Comparison of ENCODE assay signal across 16 cellular contexts in genomic region chr15:63595066-63595465, GRCh38. TPM values are rescaled to one million over a fixed set of nuclear protein-coding genes. Genes with fewer than 3 reads are reported as not detected.
DNase-seq lines count a peak whose midpoint lies in the region; ATAC-seq and TF ChIP-seq lines count a peak whose summit lies in the region.
"Had no signal": no experiment of that assay in that cellular context is flagged by ENCODE, and none has a peak within 500 bp of the region (broad histone marks: within the 10 kb centered on the region; RNA-seq: fewer than 3 reads in every experiment).

No MANE protein-coding gene starts in this region.

- H3K9me3 Mint-ChIP-seq in brain = peaks cover 0 to 2% (median 0%) of the 10 kb centered on the region in 5 experiments
- H3K9me3 Mint-ChIP-seq in naive thymus-derived CD4-positive, alpha-beta T cell = peaks cover 0 to 3% (median 0%) of the 10 kb centered on the region in 11 donors

- no peaks in the 10 kb centered on the region for H3K27me3 Mint-ChIP-seq in brain
- H3K27me3 Mint-ChIP-seq in naive thymus-derived CD4-positive, alpha-beta T cell = no peaks in the 10 kb centered on the region

- no peak for TF ChIP-seq CTCF in brain (conservative IDR thresholded peaks at IDR 0.05)

- peak; percentile 45 for ATAC-seq in Right ventricle myocardium inferior
- no peak for ATAC-seq in naive thymus-derived CD4-positive, alpha-beta T cell
- ATAC-seq in aorta (ENCODE audit: low FRiP score) = no peak
- ATAC-seq in GM18870 (IDR thresholded peaks at IDR 0.05; ENCODE audit: unreplicated experiment) = no peak
- ATAC-seq: left colon had no signal

- no peaks in the 10 kb centered on the region for H3K9me3 ChIP-seq in naive thymus-derived CD4-positive, alpha-beta T cell (ENCODE audit: control insufficient read depth in 2 of 3, low read length in 3 of 3)
- H3K9me3 ChIP-seq in aorta (ENCODE audit: control insufficient read depth, low read length) = no peaks in the 10 kb centered on the region
- H3K9me3 ChIP-seq: HAP-1 had no signal

- peaks cover 4 to 17% (median 8%) of the 10 kb centered on the region in 3 experiments for H3K36me3 ChIP-seq in naive thymus-derived CD4-positive, alpha-beta T cell (ENCODE audit: control insufficient read depth in 2 of 3, insufficient read depth in 3 of 3, low read length in 3 of 3)
- peaks cover 3 to 4% of the 10 kb centered on the region in 2 donors for H3K36me3 ChIP-seq in aorta (ENCODE audit: control insufficient read depth in 1 of 2, insufficient read depth in 2 of 2, low read length in 1 of 2)

- H3K4me3 ChIP-seq in naive thymus-derived CD4-positive, alpha-beta T cell (ENCODE audit: low read length) = no peak overlapping the region
- no peak overlapping the region for H3K4me3 ChIP-seq in aorta (ENCODE audit: low read length in 2 of 2)
- H3K4me3 ChIP-seq: cardiac muscle cell, HAP-1 had no signal

- no peak overlapping the region for H3K27ac ChIP-seq in naive thymus-derived CD4-positive, alpha-beta T cell (ENCODE audit: low read depth, low read length)
- H3K27ac ChIP-seq in aorta (ENCODE audit: low read depth in 1 of 2, low read length in 2 of 2) = peak overlapping the region; percentile 45 to 85
- H3K27ac ChIP-seq: cardiac muscle cell, HL-60 had no signal

- H3K4me3 Mint-ChIP-seq in brain = no peak overlapping the region
- H3K4me3 Mint-ChIP-seq in naive thymus-derived CD4-positive, alpha-beta T cell = peak overlapping the region in 3 of 10 donors; percentile 8 to 25 (median 10)

- H3K27ac Mint-ChIP-seq in brain = peak overlapping the region in 3 of 5 experiments; percentile 19 to 96 (median 45)
- H3K27ac Mint-ChIP-seq in naive thymus-derived CD4-positive, alpha-beta T cell = peak overlapping the region; percentile 51 to 91 (median 77)

- DNase-seq in Right ventricle myocardium inferior (ENCODE audit: missing footprints) (no peak), cardiac septum (ENCODE audit: low spot score) (no peak), aorta (peak; percentile 52 to 78), UCSD-AML1 (lab: John Stamatoyannopoulos, UW; ENCODE audit: unreplicated experiment) (no peak), SIG-M5 treated with dmso at 0.1 percent for 504 hours (lab: John Stamatoyannopoulos, UW; ENCODE audit: unreplicated experiment) (no peak)
- DNase-seq in naive thymus-derived CD4-positive, alpha-beta T cell = no peak
- DNase-seq: activated CD4-positive, alpha-beta T cell treated with anti-CD3 and anti-CD28 coated beads for 1 hour; left colon; NCI-H2171 had no signal

- CTCF ChIA-PET in naive thymus-derived CD4-positive, alpha-beta T cell (lab: Charles Lee) = interaction anchor here (2.6 to 6.5 kb wide), 2 partner anchors 15 to 130 kb away, joined by 9 to 40 read pairs; no protein-coding TSS in a partner anchor

- H3K4me1 Mint-ChIP-seq in brain = peaks cover 54% of the 10 kb centered on the region
- H3K4me1 Mint-ChIP-seq in naive thymus-derived CD4-positive, alpha-beta T cell = peaks cover 31 to 87% (median 80%) of the 10 kb centered on the region in 7 donors

- peaks cover 9 to 16% of the 10 kb centered on the region in 2 donors for H3K4me1 ChIP-seq in naive thymus-derived CD4-positive, alpha-beta T cell (ENCODE audit: control insufficient read depth in 2 of 2, insufficient read depth in 2 of 2, low read length in 2 of 2)
- H3K4me1 ChIP-seq in aorta (ENCODE audit: control insufficient read depth in 1 of 2, insufficient read depth in 2 of 2, low read length in 2 of 2) = peaks cover 3 to 6% of the 10 kb centered on the region in 2 donors

- H3K36me3 Mint-ChIP-seq in brain = peaks cover 37% of the 10 kb centered on the region
- peaks cover 3 to 40% (median 34%) of the 10 kb centered on the region in 5 donors for H3K36me3 Mint-ChIP-seq in naive thymus-derived CD4-positive, alpha-beta T cell

- POLR2A ChIA-PET in naive thymus-derived CD4-positive, alpha-beta T cell (lab: Charles Lee) = interaction anchor here (1.5 kb wide), 1 partner anchor 9 kb away, joined by 4 read pairs; no protein-coding TSS in a partner anchor

- intact Hi-C loops in Right ventricle myocardium inferior (cut with DNase I) (loop anchor here (5.0 kb wide), 1 partner anchor 128 kb away; no protein-coding TSS in a partner anchor), cardiac septum (cut with DNase I) (no loop called here), aorta (cut with DNase I) (loop anchor here (5.0 kb wide), 3 partner anchors 93 to 308 kb away; partner anchors contain the start of gene USP3 (in 2 of the 2))
- intact Hi-C loops in naive thymus-derived CD4-positive, alpha-beta T cell (cut with micrococcal nuclease) = loop anchor here in 1 of 2 donors (10.0 kb wide), 1 partner anchor 310 kb away; no protein-coding TSS in a partner anchor

- no peaks in the 10 kb centered on the region for H3K27me3 ChIP-seq in naive thymus-derived CD4-positive, alpha-beta T cell (ENCODE audit: control insufficient read depth in 2 of 2, insufficient read depth in 2 of 2, low read length in 2 of 2)
- H3K27me3 ChIP-seq in aorta (ENCODE audit: control insufficient read depth in 1 of 2, insufficient read depth in 2 of 2, low read length in 1 of 2) = no peaks in the 10 kb centered on the region
- H3K27me3 ChIP-seq: cardiac muscle cell had no signal

- 2 to 6% methylated on average over 3 of the region's 3 CpGs for WGBS in aorta, 2 donors

RNA-seq across cellular contexts. Expression of gene FBXL22, which starts 2.1 kb away (rescaled TPM):
- 33.2 TPM for total RNA-seq in Right ventricle myocardium inferior
- 23.1 TPM for total RNA-seq in cardiac septum
- polyA plus RNA-seq in brain (ENCODE audit: insufficient read depth, low read depth, low replicate concordance) = 1.5 TPM
- 1 to 10 TPM in 4 of 5 experiments, under 1 TPM in 1; 0.94 to 3.3 (median 1.6) TPM for total RNA-seq in naive thymus-derived CD4-positive, alpha-beta T cell
- polyA plus RNA-seq in naive thymus-derived CD4-positive, alpha-beta T cell = 1 to 10 TPM; 1.0 to 2.4 TPM
- 10 to 100 TPM; 16.3 to 18.6 TPM for total RNA-seq in aorta
- 10 to 100 TPM in 1 of 2 donors, 1 to 10 TPM in 1; 4.8 to 32.0 TPM for polyA plus RNA-seq in aorta
- total RNA-seq: endothelial cell of umbilical vein, M059J had no signal

Comparison
In these comparisons a context has a peak if more than half of its experiments do, and no peak if none do; other contexts are left out.
1. DNase-seq: peak in aorta (2 of 2); none in Right ventricle myocardium inferior (single experiment), cardiac septum (single experiment), naive thymus-derived CD4-positive, alpha-beta T cell (0 of 9), UCSD-AML1 (single experiment) and SIG-M5 treated with dmso at 0.1 percent for 504 hours (single experiment).